ENCODE assay signal across 8 cellular contexts in the genomic region with DNA sequence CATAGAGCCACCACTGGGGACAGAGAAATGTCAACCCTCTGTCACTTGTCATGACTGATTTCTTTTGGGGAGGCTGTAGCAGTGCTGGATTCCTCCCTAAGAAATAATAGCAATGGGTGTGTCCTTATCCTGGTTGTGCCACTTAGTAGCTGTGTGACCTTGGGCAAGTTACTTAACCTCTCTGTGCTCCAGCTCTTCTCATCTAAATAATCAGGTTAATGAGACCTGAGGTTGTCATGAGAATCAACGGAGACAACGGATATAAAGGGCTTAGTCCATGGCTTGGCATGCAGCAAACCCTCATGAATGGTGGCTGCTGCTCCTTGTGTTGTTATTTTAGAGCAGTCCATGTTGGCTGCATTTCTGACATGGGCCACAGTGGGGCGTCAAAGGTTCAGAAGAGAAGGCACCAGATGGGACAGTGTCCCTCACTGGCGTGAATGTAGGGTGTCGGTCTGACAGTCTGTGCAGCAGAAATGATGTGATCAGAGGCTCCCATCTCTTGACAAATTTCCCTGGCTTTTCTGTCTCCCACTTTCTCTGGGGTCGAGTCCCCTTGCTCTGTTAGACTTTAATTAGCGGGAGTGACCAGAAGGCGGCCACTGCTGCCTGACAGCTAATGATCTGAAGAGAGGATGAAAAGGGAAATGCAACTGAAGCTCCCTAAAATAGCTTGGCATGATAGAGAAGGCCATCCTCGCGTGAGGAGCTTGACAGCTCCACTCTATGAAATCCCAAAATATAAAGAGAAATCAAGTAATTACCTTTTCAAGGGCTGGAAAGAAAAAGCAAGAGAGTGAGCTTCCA.
DNase-seq lines count a peak whose midpoint lies in the region; ATAC-seq and TF ChIP-seq lines count a peak whose summit lies in the region.

No MANE protein-coding gene starts in this region.

- no peaks in the 10 kb centered on the region for H3K4me1 ChIP-seq in Panc1 (ENCODE audit: control insufficient read depth, insufficient read depth, low read length)
- H3K4me1 ChIP-seq in liver (ENCODE audit: control insufficient read depth in 4 of 4, insufficient read depth in 4 of 4, low read length in 3 of 4), result no peaks in the 10 kb centered on the region
- H3K4me1 ChIP-seq in upper lobe of left lung, result no peaks in the 10 kb centered on the region

- in situ Hi-C loops in Panc1 (cut with HindIII; ENCODE audit: low pct_unique_long_range_greater_than_20kb, low sequenced_read_pairs), result no loop called here

- H3K4me3 Mint-ChIP-seq in activated T-cell treated with anti-CD3 and anti-CD28 coated beads, Interleukin-2, amount 50 U/mL, for 4 hours, result no peak overlapping the region

- no peaks in the 10 kb centered on the region for H3K9me3 Mint-ChIP-seq in activated T-cell treated with anti-CD3 and anti-CD28 coated beads, Interleukin-2, amount 50 U/mL, for 4 hours

- TF ChIP-seq RAD21 in liver (IDR thresholded peaks at IDR 0.05), result peak; percentile 85 to 91

- CTCF ChIA-PET in Panc1 (lab: Charles Lee), result interaction anchor here (0.5 kb wide), 1 partner anchor 635 kb away, joined by 3 read pairs; no protein-coding TSS in a partner anchor

- TF ChIP-seq POLR2A in upper lobe of left lung (IDR thresholded peaks at IDR 0.05), result no peak

- H3K9me3 ChIP-seq in Panc1 (ENCODE audit: control insufficient read depth, insufficient read depth, low read depth, low read length) (no peaks in the 10 kb centered on the region), liver (ENCODE audit: control insufficient read depth in 4 of 4, low read length in 3 of 4) (no peaks in the 10 kb centered on the region), upper lobe of left lung (no peaks in the 10 kb centered on the region)

- BruUV-seq in Panc1 (replicated peaks; lab: Mats Ljungman, UMichigan), result no TSS peak

- DNase-seq in activated T-cell treated with anti-CD3 and anti-CD28 coated beads for 48 hours (ENCODE audit: low read depth) (peak; percentile 9), HT-29 (ENCODE audit: low spot score) (peak; percentile 73), Panc1 (ENCODE audit: low read depth, low spot score) (peak; percentile 7), choroid plexus epithelial cell (ENCODE audit: low read depth) (peak; percentile 61), upper lobe of left lung (peak in 1 of 2 donors; percentile 36)
- DNase-seq in activated T-cell treated with anti-CD3 and anti-CD28 coated beads, Interleukin-2, amount 50 U/mL, for 4 hours, result no peak

- H3K9ac ChIP-seq in liver (ENCODE audit: low read depth in 1 of 2, low read length in 2 of 2), result no peak overlapping the region

- POLR2A ChIA-PET in Panc1 (lab: Charles Lee), result no interaction called here

- no peaks in the 10 kb centered on the region for H3K27me3 Mint-ChIP-seq in activated T-cell treated with anti-CD3 and anti-CD28 coated beads, Interleukin-2, amount 50 U/mL, for 4 hours (ENCODE audit: low read depth)

- 10% methylated on average over 10 of the region's 10 CpGs for WGBS in liver
- 11 to 17% methylated on average over 9 to 10 of the region's 10 CpGs for WGBS in upper lobe of left lung, 2 donors

- H3K27ac ChIP-seq in Panc1 (ENCODE audit: low read length) (no peak overlapping the region), liver (ENCODE audit: low read depth in 1 of 2, low read length in 2 of 2) (no peak overlapping the region), upper lobe of left lung (no peak overlapping the region)

- TF ChIP-seq CTCF in Panc1 (IDR thresholded peaks at IDR 0.05), result peak; percentile 74
- peak; percentile 74 for TF ChIP-seq CTCF in choroid plexus epithelial cell (conservative IDR thresholded peaks at IDR 0.05; ENCODE audit: low read depth, low read length)
- TF ChIP-seq CTCF in liver (IDR thresholded peaks at IDR 0.05; ENCODE audit: low read depth, low read length, missing input control), result peak; percentile 61
- TF ChIP-seq CTCF in upper lobe of left lung (IDR thresholded peaks at IDR 0.05), result peak in 5 of 6 experiments; percentile 15 to 76 (median 63)

- no peaks in the 10 kb centered on the region for H3K4me1 Mint-ChIP-seq in activated T-cell treated with anti-CD3 and anti-CD28 coated beads, Interleukin-2, amount 50 U/mL, for 4 hours (ENCODE audit: low read depth)

- intact Hi-C loops in Panc1 (cut with micrococcal nuclease; ENCODE audit: unreplicated experiment), result loop anchor here (10.0 kb wide), 1 partner anchor 569 kb away; no protein-coding TSS in a partner anchor

- H3K27me3 ChIP-seq in Panc1 (ENCODE audit: control insufficient read depth, insufficient read depth, low read length), result no peaks in the 10 kb centered on the region
- H3K27me3 ChIP-seq in liver (ENCODE audit: control insufficient read depth in 4 of 4, insufficient read depth in 4 of 4, low read length in 3 of 4), result peaks cover 0 to 3% (median 0%) of the 10 kb centered on the region in 4 donors
- no peaks in the 10 kb centered on the region for H3K27me3 ChIP-seq in upper lobe of left lung

- no peak overlapping the region for H3K4me3 ChIP-seq in Panc1 (ENCODE audit: low read depth in 2 of 2, low read length in 2 of 2)
- H3K4me3 ChIP-seq in choroid plexus epithelial cell (ENCODE audit: low read depth, low read length), result no peak overlapping the region
- no peak overlapping the region for H3K4me3 ChIP-seq in liver (ENCODE audit: low read depth in 1 of 3, low read length in 3 of 3)
- H3K4me3 ChIP-seq in upper lobe of left lung, result no peak overlapping the region

- no peak for TF ChIP-seq EP300 in upper lobe of left lung (IDR thresholded peaks at IDR 0.05)

- H3K36me3 ChIP-seq in Panc1 (ENCODE audit: control insufficient read depth, insufficient read depth, low read length) (no peaks in the 10 kb centered on the region), liver (ENCODE audit: control insufficient read depth in 4 of 4, insufficient read depth in 3 of 4, low read depth in 1 of 4, low read length in 3 of 4) (no peaks in the 10 kb centered on the region), upper lobe of left lung (no peaks in the 10 kb centered on the region)

- H3K36me3 Mint-ChIP-seq in activated T-cell treated with anti-CD3 and anti-CD28 coated beads, Interleukin-2, amount 50 U/mL, for 4 hours (ENCODE audit: insufficient read depth), result no peaks in the 10 kb centered on the region

- no peak for ATAC-seq in activated T-cell treated with anti-CD3 and anti-CD28 coated beads, Interleukin-2, amount 50 U/mL, for 4 hours
- ATAC-seq in GM21528 (IDR thresholded peaks at IDR 0.05; ENCODE audit: low FRiP score, unreplicated experiment) (peak; percentile 88), Panc1 (peak; percentile 86), upper lobe of left lung (ENCODE audit: low FRiP score in 2 of 2) (peak; percentile 67 to 81)

TF ChIP-seq in liver, 16 proteins besides CTCF, POLR2A, EP300 and RAD21:
- no peak for TF ChIP-seq YY1 (IDR thresholded peaks at IDR 0.05)
- no peak for TF ChIP-seq RXRA (IDR thresholded peaks at IDR 0.05)

Comparison
In these comparisons a context has a peak if more than half of its experiments do, and no peak if none do; other contexts are left out.
1. ATAC-seq: peak in GM21528 (single experiment), Panc1 (single experiment) and upper lobe of left lung (2 of 2); none in activated T-cell treated with anti-CD3 and anti-CD28 coated beads, Interleukin-2, amount 50 U/mL, for 4 hours (0 of 2).
2. Peak in every context shown above with its lines, with median percentiles within 50 percentile points of each other: CTCF ChIP-seq.